31 cellular contexts compared by ENCODE assay signal in the genomic region with DNA sequence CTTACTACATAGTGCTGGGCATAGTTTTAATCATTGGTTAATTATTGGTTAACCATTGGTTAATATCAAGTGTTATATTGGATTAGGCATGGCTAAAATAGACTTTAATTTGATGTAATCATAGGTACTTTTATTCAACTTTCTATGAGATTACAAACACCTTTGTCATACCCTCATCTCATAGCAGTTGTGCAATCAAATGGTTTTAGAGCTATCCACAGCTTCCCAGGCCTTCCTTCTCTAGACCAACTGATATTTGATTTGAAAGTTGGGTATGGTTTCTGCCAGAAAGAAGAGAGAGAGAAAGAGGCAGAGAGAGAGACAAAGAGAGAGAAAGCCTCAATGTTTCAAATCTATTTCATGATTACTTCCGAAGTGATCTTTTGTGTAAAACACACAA. TPM values are rescaled to one million over a fixed set of nuclear protein-coding genes. Genes with fewer than 3 reads are reported as not detected.
DNase-seq lines count a peak whose midpoint lies in the region; ATAC-seq and TF ChIP-seq lines count a peak whose summit lies in the region.
"Had no signal": no experiment of that assay in that cellular context is flagged by ENCODE, and none has a peak within 500 bp of the region (broad histone marks: within the 10 kb centered on the region; RNA-seq: fewer than 3 reads in every experiment).

No MANE protein-coding gene starts in this region.

- no peaks in the 10 kb centered on the region for H3K27me3 Mint-ChIP-seq in CD4-positive, CD25-positive, alpha-beta regulatory T cell
- H3K27me3 Mint-ChIP-seq: naive thymus-derived CD4-positive, alpha-beta T cell; T-helper 17 cell had no signal

- H3K4me1 ChIP-seq in CD4-positive, CD25-positive, alpha-beta regulatory T cell (ENCODE audit: control insufficient read depth, insufficient read depth, low read length, poor library complexity, severe bottlenecking) = peaks cover 7% of the 10 kb centered on the region
- H3K4me1 ChIP-seq in suprapubic skin = no peaks in the 10 kb centered on the region
- H3K4me1 ChIP-seq: adrenal gland, esophagus squamous epithelium, gastroesophageal sphincter, lower lobe of right lung, prostate gland had no signal

- H3K36me3 Mint-ChIP-seq in CD4-positive, CD25-positive, alpha-beta regulatory T cell = peaks cover 4% of the 10 kb centered on the region

- H3K9me3 ChIP-seq in CD4-positive, CD25-positive, alpha-beta regulatory T cell (ENCODE audit: control insufficient read depth in 2 of 2, low read length in 2 of 2) = no peaks in the 10 kb centered on the region
- peaks cover 7% of the 10 kb centered on the region for H3K9me3 ChIP-seq in suprapubic skin
- H3K9me3 ChIP-seq: adrenal gland, body of pancreas, HAP-1, prostate gland had no signal

- no peak for ATAC-seq in CD4-positive, CD25-positive, alpha-beta regulatory T cell (ENCODE audit: low read depth in 2 of 2)
- ATAC-seq: body of pancreas; gastroesophageal sphincter; naive thymus-derived CD4-positive, alpha-beta T cell; Panc1; sciatic nerve; T-helper 17 cell had no signal

- H3K27ac Mint-ChIP-seq in CD4-positive, CD25-positive, alpha-beta regulatory T cell = peak overlapping the region; percentile 4 to 92 (median 73)

- DNase-seq in AG10803 (ENCODE audit: low read depth) = peak; percentile 30
- no peak for DNase-seq in CD4-positive, CD25-positive, alpha-beta regulatory T cell
- peak; percentile 36 for DNase-seq in NCI-H226
- peak; percentile 36 to 62 for DNase-seq in foreskin fibroblast
- no peak for DNase-seq in NCI-H2196 treated with DMSO at 0.1 percent for 48 hours (lab: John Stamatoyannopoulos, UW; ENCODE audit: unreplicated experiment)
- DNase-seq in NCI-H2081 treated with DMSO at 0.1 percent for 48 hours (lab: John Stamatoyannopoulos, UW) = no peak
- DNase-seq in suprapubic skin (ENCODE audit: low spot score in 2 of 2) = no peak
- DNase-seq: activated CD4-positive, CD25-positive, alpha-beta regulatory T cell treated with anti-CD3 and anti-CD28 coated beads, Interleukin-2, amount 50 U/mL, for 72 hours; activated CD8-positive, alpha-beta memory T cell treated with anti-CD3 and anti-CD28 coated beads for 24 hours; adrenal gland; body of pancreas; cerebellar nuclear complex; COR-L47; dermis blood vessel endothelial cell; DMS53; esophagus squamous epithelium; hippocampal formation; lower lobe of right lung; naive thymus-derived CD4-positive, alpha-beta T cell; NCI-H2029 treated with DMSO at 0.1 percent for 48 hours; NCI-H345; NCI-H69; occipital lobe; SHP77; T-helper 17 cell had no signal

- peak overlapping the region in 2 of 4 donors; percentile 20 to 26 for H3K4me3 Mint-ChIP-seq in CD4-positive, CD25-positive, alpha-beta regulatory T cell
- H3K4me3 Mint-ChIP-seq: T-helper 17 cell had no signal

- H3K27ac ChIP-seq in CD4-positive, CD25-positive, alpha-beta regulatory T cell (ENCODE audit: insufficient read depth, low read length, poor library complexity, severe bottlenecking) = no peak overlapping the region
- no peak overlapping the region for H3K27ac ChIP-seq in suprapubic skin
- H3K27ac ChIP-seq: adrenal gland; BLaER1 treated with 17β-estradiol and CSF1 and Interleukin-3, amounts not matched to agents 10 nM and 100 nM; body of pancreas; esophagus squamous epithelium; gastroesophageal sphincter; lower lobe of right lung; prostate gland had no signal

- WGBS in suprapubic skin = 93% methylated on average over 1 of the region's 1 CpG

- no peaks in the 10 kb centered on the region for H3K36me3 ChIP-seq in CD4-positive, CD25-positive, alpha-beta regulatory T cell (ENCODE audit: control insufficient read depth, insufficient read depth, low read length)
- no peaks in the 10 kb centered on the region for H3K36me3 ChIP-seq in suprapubic skin
- H3K36me3 ChIP-seq: adrenal gland; BLaER1 treated with 17β-estradiol and CSF1 and Interleukin-3, amounts not matched to agents 10 nM and 100 nM; esophagus squamous epithelium; gastroesophageal sphincter; HAP-1; lower lobe of right lung; prostate gland had no signal

- TF ChIP-seq POLR2A in suprapubic skin (IDR thresholded peaks at IDR 0.05) = no peak

- H3K27me3 ChIP-seq in CD4-positive, CD25-positive, alpha-beta regulatory T cell (ENCODE audit: control insufficient read depth, insufficient read depth, low read length) = no peaks in the 10 kb centered on the region
- no peaks in the 10 kb centered on the region for H3K27me3 ChIP-seq in suprapubic skin
- H3K27me3 ChIP-seq: adrenal gland; BLaER1 treated with 17β-estradiol and CSF1 and Interleukin-3, amounts not matched to agents 10 nM and 100 nM; body of pancreas; esophagus squamous epithelium; gastroesophageal sphincter had no signal

- no peak for TF ChIP-seq EP300 in suprapubic skin (IDR thresholded peaks at IDR 0.05)

- peaks cover 33 to 71% (median 50%) of the 10 kb centered on the region in 4 donors for H3K4me1 Mint-ChIP-seq in CD4-positive, CD25-positive, alpha-beta regulatory T cell

- peaks cover 0 to 12% (median 5%) of the 10 kb centered on the region in 7 donors for H3K9me3 Mint-ChIP-seq in CD4-positive, CD25-positive, alpha-beta regulatory T cell

- TF ChIP-seq CTCF in AG10803 (conservative IDR thresholded peaks at IDR 0.05; ENCODE audit: low read length) (no peak), foreskin fibroblast (IDR thresholded peaks at IDR 0.05; ENCODE audit: low read depth, low read length) (no peak), suprapubic skin (IDR thresholded peaks at IDR 0.05) (no peak)

- no peak overlapping the region for H3K4me3 ChIP-seq in AG10803 (ENCODE audit: low read length)
- peak overlapping the region; percentile 7 for H3K4me3 ChIP-seq in CD4-positive, CD25-positive, alpha-beta regulatory T cell (ENCODE audit: low read depth, low read length)
- no peak overlapping the region for H3K4me3 ChIP-seq in foreskin fibroblast (ENCODE audit: low read depth in 1 of 2, low read length in 2 of 2)
- no peak overlapping the region for H3K4me3 ChIP-seq in suprapubic skin
- H3K4me3 ChIP-seq: adrenal gland; BLaER1 treated with 17β-estradiol and CSF1 and Interleukin-3, amounts not matched to agents 10 nM and 100 nM; body of pancreas; esophagus squamous epithelium; gastroesophageal sphincter; HAP-1; lower lobe of right lung; prostate gland had no signal

RNA-seq across cellular contexts. Expression of gene RGS1, which starts 9.6 kb away (rescaled TPM):
- 2,600 TPM for total RNA-seq in CD4-positive, CD25-positive, alpha-beta regulatory T cell
- 100 to 1,000 TPM; 118 to 294 (median 158) TPM for polyA plus RNA-seq in CD4-positive, CD25-positive, alpha-beta regulatory T cell
- total RNA-seq in suprapubic skin = 10 to 100 TPM in 2 of 4 donors, 1 to 10 TPM in 2; 5.3 to 20.8 (median 13.8) TPM
- total RNA-seq: dermis blood vessel endothelial cell had no signal

Comparison
In these comparisons a context has a peak if more than half of its experiments do, and no peak if none do; other contexts are left out.
1. DNase-seq: peak in AG10803 (single experiment), NCI-H226 (single experiment) and foreskin fibroblast (2 of 2); none in CD4-positive, CD25-positive, alpha-beta regulatory T cell (0 of 3), NCI-H2196 treated with DMSO at 0.1 percent for 48 hours (single experiment), NCI-H2081 treated with DMSO at 0.1 percent for 48 hours (single experiment) and suprapubic skin (0 of 2).
2. RNA of gene RGS1, which starts 9.6 kb away (total RNA-seq): 2,600 TPM in CD4-positive, CD25-positive, alpha-beta regulatory T cell (single experiment); 5.3 to 20.8 TPM in suprapubic skin; every median in the first group is over 100 times any median in the second.